15 cellular contexts compared by ENCODE assay signal in genomic region chr5:139396691-139397090, GRCh38. TPM values are rescaled to one million over a fixed set of nuclear protein-coding genes. Genes with fewer than 3 reads are reported as not detected.
A peak's percentile ranks its signal among the peaks of the same experiment; 100 is the strongest.
DNase-seq lines count a peak whose midpoint lies in the region; ATAC-seq, FAIRE-seq and TF ChIP-seq lines count a peak whose summit lies in the region.
"Had no signal": no experiment of that assay in that cellular context is flagged by ENCODE, and none has a peak within 500 bp of the region (broad histone marks: within the 10 kb centered on the region; RNA-seq: fewer than 3 reads in every experiment).

No MANE protein-coding gene starts in this region.

- no peak overlapping the region for H3K23ac ChIP-seq in mesenchymal stem cell (ENCODE audit: low read length in 2 of 2)

- H3K36me3 Mint-ChIP-seq in natural killer cell, result no peaks in the 10 kb centered on the region
- no peaks in the 10 kb centered on the region for H3K36me3 Mint-ChIP-seq in natural killer cell treated with Interleukin-12 subunit alpha and Interleukin-12 subunit beta and Interleukin-15 and Interleukin-18, amount 100 ng/mL, for 72 hours
- peaks cover 25 to 29% of the 10 kb centered on the region in 2 donors for H3K36me3 Mint-ChIP-seq in stimulated activated naive B cell treated with anti-CD40 and anti-IgM and Interleukin-4, amounts not matched to agents 10 μg/mL and 1 μg/mL and 100 μg/mL, for 72 hours

- POLR2A ChIA-PET in GM12878 (lab: Charles Lee), result interaction anchor here (0.6 to 1.4 kb wide), 6 partner anchors 9 to 306 kb away, joined by 3 to 5 read pairs (median 3); no protein-coding TSS in a partner anchor

- WGBS in GM12878 (ENCODE audit: insufficient coverage, insufficient replicate concordance, low lambda C conversion rate, missing lambda C conversion rate), result 100% methylated on average over 8 of the region's 8 CpGs
- WGBS in mesenchymal stem cell, result 89% methylated on average over 7 of the region's 8 CpGs

- SMC1A ChIA-PET in GM12878 (lab: Charles Lee; ENCODE audit: uncharacterized antibody, unreplicated experiment), result interaction anchor here (1.1 to 3.9 kb wide), 5 partner anchors 10 to 128 kb away, joined by 3 to 15 read pairs (median 3); no protein-coding TSS in a partner anchor

- H2BK120ac ChIP-seq in mesenchymal stem cell (ENCODE audit: low read depth, low read length), result no peak overlapping the region

- intact Hi-C loops in natural killer cell (cut with micrococcal nuclease), result no loop called here
- intact Hi-C loops in GM12878 (cut with micrococcal nuclease; ENCODE audit: unreplicated experiment), result no loop called here
- intact Hi-C loops in vagina (cut with DNase I), result no loop called here

- TF ChIP-seq CTCF in natural killer cell (IDR thresholded peaks at IDR 0.05), result no peak
- TF ChIP-seq CTCF in GM12878 (IDR thresholded peaks at IDR 0.05 in 2 of 3, conservative IDR thresholded peaks at IDR 0.05 in 1 of 3; ENCODE audit: control insufficient read depth in 2 of 3, extremely low read depth in 1 of 3, insufficient read depth in 1 of 3, low read depth in 3 of 3, low read length in 3 of 3), result no peak
- TF ChIP-seq CTCF in vagina (IDR thresholded peaks at IDR 0.05), result no peak

- no peak overlapping the region for H2AK5ac ChIP-seq in mesenchymal stem cell (ENCODE audit: low read length, severe bottlenecking)

- H3K36me3 ChIP-seq in GM12878 (ENCODE audit: control insufficient read depth in 2 of 2, insufficient read depth in 2 of 2, low read length in 1 of 2) (peaks cover 0 to 7% of the 10 kb centered on the region in 2 experiments; a peak in 1 of 4 replicates), mesenchymal stem cell (ENCODE audit: control insufficient read depth in 1 of 2, insufficient read depth in 2 of 2, low read depth in 1 of 2, low read length in 2 of 2) (peaks cover 7 to 18% of the 10 kb centered on the region in 2 experiments), vagina (no peaks in the 10 kb centered on the region)
- H3K36me3 ChIP-seq: Peyer's patch had no signal

- H3K27ac ChIP-seq in GM12878 (ENCODE audit: control insufficient read depth, insufficient read depth), result no peak overlapping the region
- H3K27ac ChIP-seq in mesenchymal stem cell (ENCODE audit: low read length, poor library complexity, severe bottlenecking), result no peak overlapping the region
- no peak overlapping the region for H3K27ac ChIP-seq in vagina
- H3K27ac ChIP-seq: Peyer's patch had no signal

- no TSS peak for BruUV-seq in GM12878 (replicated peaks; lab: Mats Ljungman, UMichigan)

- TF ChIP-seq EP300 in GM12878 (IDR thresholded peaks at IDR 0.05; ENCODE audit: borderline replicate concordance in 1 of 2, control insufficient read depth in 1 of 2, low read depth in 2 of 2, low read length in 2 of 2), result no peak

- in situ Hi-C loops in GM12878 (cut with MboI), result no loop called here

- H3K18ac ChIP-seq in mesenchymal stem cell (ENCODE audit: low read depth in 1 of 2, low read length in 2 of 2), result no peak overlapping the region

- H4K8ac ChIP-seq in mesenchymal stem cell (ENCODE audit: low read length), result no peak overlapping the region

- H2AFZ ChIP-seq in GM12878 (ENCODE audit: control insufficient read depth, low read depth, low read length) (no peak overlapping the region), mesenchymal stem cell (ENCODE audit: low read depth, low read length) (no peak overlapping the region)

- H3K27ac Mint-ChIP-seq in natural killer cell, result no peak overlapping the region
- no peak overlapping the region for H3K27ac Mint-ChIP-seq in natural killer cell treated with Interleukin-12 subunit alpha and Interleukin-12 subunit beta and Interleukin-15 and Interleukin-18, amount 100 ng/mL, for 72 hours
- peak overlapping the region; percentile 33 for H3K27ac Mint-ChIP-seq in stimulated activated naive B cell treated with anti-CD40 and anti-IgM and Interleukin-4, amounts not matched to agents 10 μg/mL and 1 μg/mL and 100 μg/mL, for 72 hours

- peaks cover 43% of the 10 kb centered on the region for H3K79me2 ChIP-seq in GM12878 (ENCODE audit: control insufficient read depth, insufficient read depth, low read length)

- no peak overlapping the region for H3K4ac ChIP-seq in mesenchymal stem cell (ENCODE audit: low read depth in 1 of 2, low read length in 2 of 2)

- H2BK12ac ChIP-seq in mesenchymal stem cell (ENCODE audit: low read length in 2 of 2), result no peak overlapping the region

- H2BK15ac ChIP-seq in mesenchymal stem cell (ENCODE audit: low read depth, poor library complexity, severe bottlenecking), result peak overlapping the region; percentile 23

- H3K4me3 ChIP-seq in GM12878 (no peak overlapping the region), mesenchymal stem cell (ENCODE audit: insufficient read depth in 1 of 2, low read depth in 1 of 2, low read length in 2 of 2) (no peak overlapping the region), vagina (no peak overlapping the region)
- H3K4me3 ChIP-seq: Peyer's patch had no signal

- no peak overlapping the region for H2BK5ac ChIP-seq in mesenchymal stem cell (ENCODE audit: low read depth, low read length, poor library complexity, severe bottlenecking)

- TF ChIP-seq POLR2A in GM12878 (IDR thresholded peaks at IDR 0.05; ENCODE audit: low read depth, low read length) (no peak), vagina (IDR thresholded peaks at IDR 0.05) (no peak)

- H3K9me3 Mint-ChIP-seq in natural killer cell, result no peaks in the 10 kb centered on the region
- no peaks in the 10 kb centered on the region for H3K9me3 Mint-ChIP-seq in natural killer cell treated with Interleukin-12 subunit alpha and Interleukin-12 subunit beta and Interleukin-15 and Interleukin-18, amount 100 ng/mL, for 72 hours
- H3K9me3 Mint-ChIP-seq in stimulated activated naive B cell treated with anti-CD40 and anti-IgM and Interleukin-4, amounts not matched to agents 10 μg/mL and 1 μg/mL and 100 μg/mL, for 72 hours, result no peaks in the 10 kb centered on the region

- no peaks in the 10 kb centered on the region for H4K20me1 ChIP-seq in GM12878 (ENCODE audit: control insufficient read depth, insufficient read depth)

- H3K4me1 Mint-ChIP-seq in natural killer cell, result peaks cover 18 to 21% of the 10 kb centered on the region in 2 donors
- peaks cover 26 to 31% of the 10 kb centered on the region in 2 donors for H3K4me1 Mint-ChIP-seq in natural killer cell treated with Interleukin-12 subunit alpha and Interleukin-12 subunit beta and Interleukin-15 and Interleukin-18, amount 100 ng/mL, for 72 hours (ENCODE audit: low read depth in 2 of 2)
- peaks cover 30 to 48% of the 10 kb centered on the region in 2 donors for H3K4me1 Mint-ChIP-seq in stimulated activated naive B cell treated with anti-CD40 and anti-IgM and Interleukin-4, amounts not matched to agents 10 μg/mL and 1 μg/mL and 100 μg/mL, for 72 hours

- no peak overlapping the region for H3K4me2 ChIP-seq in GM12878 (ENCODE audit: control insufficient read depth, insufficient read depth)
- no peak overlapping the region for H3K4me2 ChIP-seq in mesenchymal stem cell (ENCODE audit: low read length, poor library complexity, severe bottlenecking)

- H4K91ac ChIP-seq in mesenchymal stem cell (ENCODE audit: low read length), result no peak overlapping the region

- H3K27me3 ChIP-seq in GM12878 (replicated peaks in 1 of 2; ENCODE audit: control insufficient read depth in 2 of 2, insufficient read depth in 2 of 2, low read length in 1 of 2) (no peaks in the 10 kb centered on the region), mesenchymal stem cell (ENCODE audit: control insufficient read depth in 1 of 2, insufficient read depth in 1 of 2, low read length in 2 of 2) (peaks cover 18 to 29% of the 10 kb centered on the region in 2 experiments), vagina (peaks cover 5% of the 10 kb centered on the region)

- no peak overlapping the region for H3K14ac ChIP-seq in mesenchymal stem cell (ENCODE audit: low read length in 2 of 2)

- no peak for TF ChIP-seq RAD21 in GM12878 (IDR thresholded peaks at IDR 0.05; ENCODE audit: insufficient read depth, low read depth, low read length)

- CTCF ChIA-PET in GM12878 (lab: Yijun Ruan, JAX), result interaction anchor here (0.6 to 1.8 kb wide), 3 partner anchors 26 to 117 kb away, joined by 3 to 9 read pairs (median 3); no protein-coding TSS in a partner anchor

- peak overlapping the region; percentile 28 for H3K4me3 Mint-ChIP-seq in natural killer cell
- H3K4me3 Mint-ChIP-seq in natural killer cell treated with Interleukin-12 subunit alpha and Interleukin-12 subunit beta and Interleukin-15 and Interleukin-18, amount 100 ng/mL, for 72 hours, result no peak overlapping the region
- H3K4me3 Mint-ChIP-seq in stimulated activated naive B cell treated with anti-CD40 and anti-IgM and Interleukin-4, amounts not matched to agents 10 μg/mL and 1 μg/mL and 100 μg/mL, for 72 hours, result no peak overlapping the region

- RAD21 ChIA-PET in GM12878 (lab: Charles Lee; ENCODE audit: unreplicated experiment), result interaction anchor here (1.5 kb wide), 1 partner anchor 145 kb away, joined by 4 read pairs; no protein-coding TSS in a partner anchor

- ATAC-seq in natural killer cell, result no peak
- no peak for ATAC-seq in natural killer cell treated with Interleukin-12 subunit alpha and Interleukin-12 subunit beta and Interleukin-15 and Interleukin-18, amount 100 ng/mL, for 72 hours
- no peak for ATAC-seq in GM12878
- no peak for ATAC-seq in stimulated activated naive B cell treated with anti-CD40 and anti-IgM and Interleukin-4, amounts not matched to agents 10 μg/mL and 1 μg/mL and 100 μg/mL, for 72 hours (replicated peaks)
- ATAC-seq in HG02938 (IDR thresholded peaks at IDR 0.05; ENCODE audit: unreplicated experiment), result no peak
- ATAC-seq: HCT116 had no signal

- H3K4me1 ChIP-seq in GM12878 (ENCODE audit: control insufficient read depth, insufficient read depth, low read length), result peaks cover 39% of the 10 kb centered on the region
- H3K4me1 ChIP-seq in mesenchymal stem cell (ENCODE audit: control insufficient read depth, insufficient read depth, low read depth, low read length), result peaks cover 32% of the 10 kb centered on the region
- peaks cover 36% of the 10 kb centered on the region for H3K4me1 ChIP-seq in vagina

- no peaks in the 10 kb centered on the region; the same call in 2 of the 3 replicates for H3K9me3 ChIP-seq in GM12878 (replicated peaks; ENCODE audit: control insufficient read depth, insufficient read depth, low read length)
- no peaks in the 10 kb centered on the region for H3K9me3 ChIP-seq in mesenchymal stem cell (ENCODE audit: control insufficient read depth, low read length)
- H3K9me3 ChIP-seq in vagina, result no peaks in the 10 kb centered on the region
- H3K9me3 ChIP-seq: Peyer's patch had no signal

- DNase-seq in natural killer cell, result no peak
- no peak for DNase-seq in natural killer cell treated with Interleukin-12 subunit alpha and Interleukin-12 subunit beta and Interleukin-15 and Interleukin-18, amount 100 ng/mL, for 72 hours (ENCODE audit: low spot score)
- DNase-seq in GM12878 (ENCODE audit: low read depth, low spot score), result no peak
- no peak for DNase-seq in mesenchymal stem cell
- no peak for DNase-seq in stimulated activated naive B cell treated with anti-CD40 and anti-IgM and Interleukin-4, amounts not matched to agents 10 μg/mL and 1 μg/mL and 100 μg/mL, for 72 hours
- DNase-seq in NCI-H2107 (lab: John Stamatoyannopoulos, UW), result no peak
- DNase-seq in vagina (ENCODE audit: extremely low spot score in 2 of 2), result no peak
- DNase-seq: Kasumi-1, NCI-H1417 treated with DMSO at 0.1 percent for 48 hours, NCI-H2029 treated with DMSO at 0.1 percent for 48 hours, NCI-H510A treated with DMSO at 0.1 percent for 48 hours, SIG-M5 had no signal

- no peaks in the 10 kb centered on the region for H3K79me1 ChIP-seq in mesenchymal stem cell (replicated peaks; ENCODE audit: low read length, poor library complexity, severe bottlenecking)

- FAIRE-seq in GM12878 (lab: Jason Lieb, UNC), result no peak

- no peak overlapping the region for H3K9ac ChIP-seq in GM12878 (ENCODE audit: control insufficient read depth, insufficient read depth, low read length)
- no peak overlapping the region for H3K9ac ChIP-seq in mesenchymal stem cell (ENCODE audit: low read length)

- H3K27me3 Mint-ChIP-seq in natural killer cell (ENCODE audit: low read depth in 2 of 2), result no peaks in the 10 kb centered on the region
- no peaks in the 10 kb centered on the region for H3K27me3 Mint-ChIP-seq in natural killer cell treated with Interleukin-12 subunit alpha and Interleukin-12 subunit beta and Interleukin-15 and Interleukin-18, amount 100 ng/mL, for 72 hours
- H3K27me3 Mint-ChIP-seq in stimulated activated naive B cell treated with anti-CD40 and anti-IgM and Interleukin-4, amounts not matched to agents 10 μg/mL and 1 μg/mL and 100 μg/mL, for 72 hours, result no peaks in the 10 kb centered on the region

RNA-seq across cellular contexts. Expression of gene PROB1, which starts 1.8 kb away (rescaled TPM):
- total RNA-seq in natural killer cell (1 to 10 TPM in 1 of 3 donors, under 1 TPM in 2; 0.91 to 1.0 (median 0.96) TPM), GM12878 (2014; rRNA removed) (3.0 and 3.8 TPM in 2 replicates), GM12878 (2014; rRNA removed; fragmentation: Illumina TruSeq; extraction: Trizol) (1.7 and 2.0 TPM in 2 replicates), GM12878 (2021) (6.0 and 6.5 TPM in 2 replicates), vagina (2.5 TPM)
- 1 to 10 TPM; 3.4 to 6.6 TPM for total RNA-seq in natural killer cell treated with Interleukin-12 subunit alpha and Interleukin-12 subunit beta and Interleukin-15 and Interleukin-18, amount 100 ng/mL, for 72 hours
- 3.5 and 4.4 TPM in 2 replicates for total RNA-seq in GM12878 (2013; cell fraction: nucleolus; rRNA removed)
- polyA plus RNA-seq in GM12878 (2011; ENCODE audit: low read depth), result 1.4 TPM
- polyA plus RNA-seq in GM12878 (2011; rRNA removed) (0.59 and 1.1 TPM in 2 replicates), GM12878 (2014; fragmentation: Illumina TruSeq; extraction: Trizol) (0.78 and 1.4 TPM in 2 replicates), GM12878 (2014; fragmentation: Nextera tagmentation; extraction: Ambion mirVana) (under 1 TPM; 0.14 to 0.58 TPM), GM12878 (2014; rRNA removed) (4.7 and 5.1 TPM in 2 replicates), GM12878 (2016; fragmentation: Nextera tagmentation; extraction: Ambion mirVana) (1 to 10 TPM; 6.2 to 8.1 TPM)
- polyA plus RNA-seq in GM12878 (2011; cell fraction: cytosol; rRNA removed), result 1.3 and 2.2 TPM in 2 replicates
- 3.4 and 4.5 TPM in 2 replicates for polyA plus RNA-seq in GM12878 (2011; cell fraction: nucleus; rRNA removed)
- polyA plus RNA-seq in GM12878 (2012), result 3.8 and 5.2 TPM in 2 replicates
- 0.95 and 1.9 TPM in 2 replicates for polyA minus RNA-seq in GM12878 (2011; rRNA and poly(A)+ RNA removed)
- polyA minus RNA-seq in GM12878 (2011; cell fraction: cytosol; rRNA and poly(A)+ RNA removed), result 0.73 and 1.1 TPM in 2 replicates
- 3.4 and 6.2 TPM in 2 replicates for polyA minus RNA-seq in GM12878 (2011; cell fraction: nucleus; rRNA and poly(A)+ RNA removed)
- 0.76 TPM for polyA plus RNA-seq in mesenchymal stem cell (2013, experiment 1 of 2)
- polyA plus RNA-seq in mesenchymal stem cell (2013, experiment 2 of 2), result 0.82 TPM

RNA-seq across cellular contexts. Expression of gene MZB1, which starts 7.0 kb away (rescaled TPM):
- total RNA-seq in natural killer cell, result 10 to 100 TPM in 1 of 3 donors, 1 to 10 TPM in 2; 2.0 to 60.0 (median 2.8) TPM
- 10 to 100 TPM; 10.3 to 27.6 TPM for total RNA-seq in natural killer cell treated with Interleukin-12 subunit alpha and Interleukin-12 subunit beta and Interleukin-15 and Interleukin-18, amount 100 ng/mL, for 72 hours
- total RNA-seq in GM12878 (2013; cell fraction: nucleolus; rRNA removed), result 108 and 124 TPM in 2 replicates
- total RNA-seq in GM12878 (2014; rRNA removed), result 211 and 238 TPM in 2 replicates
- 132 and 157 TPM in 2 replicates for total RNA-seq in GM12878 (2014; rRNA removed; fragmentation: Illumina TruSeq; extraction: Trizol)
- total RNA-seq in GM12878 (2021), result 200 and 218 TPM in 2 replicates
- 170 TPM for polyA plus RNA-seq in GM12878 (2011; ENCODE audit: low read depth)
- 37.4 and 65.2 TPM in 2 replicates for polyA plus RNA-seq in GM12878 (2011; rRNA removed)
- polyA plus RNA-seq in GM12878 (2011; cell fraction: cytosol; rRNA removed), result 96.6 and 144 TPM in 2 replicates
- polyA plus RNA-seq in GM12878 (2011; cell fraction: nucleus; rRNA removed), result 140 and 154 TPM in 2 replicates
- polyA plus RNA-seq in GM12878 (2012), result 253 and 361 TPM in 2 replicates
- polyA plus RNA-seq in GM12878 (2014; fragmentation: Illumina TruSeq; extraction: Trizol), result 44.1 and 147 TPM in 2 replicates
- 10 to 100 TPM; 19.3 to 56.9 TPM for polyA plus RNA-seq in GM12878 (2014; fragmentation: Nextera tagmentation; extraction: Ambion mirVana)
- 291 and 321 TPM in 2 replicates for polyA plus RNA-seq in GM12878 (2014; rRNA removed)
- polyA plus RNA-seq in GM12878 (2016; fragmentation: Nextera tagmentation; extraction: Ambion mirVana), result 100 to 1,000 TPM; 369 to 406 TPM
- polyA minus RNA-seq in GM12878 (2011; rRNA and poly(A)+ RNA removed), result 43.4 and 79.0 TPM in 2 replicates
- 21.8 and 23.1 TPM in 2 replicates for polyA minus RNA-seq in GM12878 (2011; cell fraction: cytosol; rRNA and poly(A)+ RNA removed)
- 58.2 and 93.9 TPM in 2 replicates for polyA minus RNA-seq in GM12878 (2011; cell fraction: nucleus; rRNA and poly(A)+ RNA removed)
- not detected for polyA plus RNA-seq in mesenchymal stem cell (2013, experiment 1 of 2)
- not detected for polyA plus RNA-seq in mesenchymal stem cell (2013, experiment 2 of 2)
- not detected for total RNA-seq in vagina

RNA-seq across cellular contexts. Expression of gene SPATA24, which starts 7.2 kb away (rescaled TPM):
- 1 to 10 TPM; 1.6 to 2.9 (median 2.7) TPM for total RNA-seq in natural killer cell
- 1 to 10 TPM; 6.4 to 7.2 TPM for total RNA-seq in natural killer cell treated with Interleukin-12 subunit alpha and Interleukin-12 subunit beta and Interleukin-15 and Interleukin-18, amount 100 ng/mL, for 72 hours
- total RNA-seq in GM12878 (2013; cell fraction: nucleolus; rRNA removed), result 8.9 and 9.5 TPM in 2 replicates
- total RNA-seq in GM12878 (2014; rRNA removed), result 5.1 and 8.1 TPM in 2 replicates
- total RNA-seq in GM12878 (2014; rRNA removed; fragmentation: Illumina TruSeq; extraction: Trizol), result 6.3 and 8.1 TPM in 2 replicates
- total RNA-seq in GM12878 (2021), result 4.1 and 5.6 TPM in 2 replicates
- 8.4 TPM for polyA plus RNA-seq in GM12878 (2011; ENCODE audit: low read depth)
- 5.3 and 6.0 TPM in 2 replicates for polyA plus RNA-seq in GM12878 (2011; rRNA removed)
- polyA plus RNA-seq in GM12878 (2011; cell fraction: cytosol; rRNA removed), result 2.9 and 3.7 TPM in 2 replicates
- 3.2 and 4.8 TPM in 2 replicates for polyA plus RNA-seq in GM12878 (2011; cell fraction: nucleus; rRNA removed)
- 7.6 and 8.6 TPM in 2 replicates for polyA plus RNA-seq in GM12878 (2012)
- 6.1 and 9.8 TPM in 2 replicates for polyA plus RNA-seq in GM12878 (2014; fragmentation: Illumina TruSeq; extraction: Trizol)
- 1 to 10 TPM; 7.6 to 8.5 TPM for polyA plus RNA-seq in GM12878 (2014; fragmentation: Nextera tagmentation; extraction: Ambion mirVana)
- 7.1 and 7.2 TPM in 2 replicates for polyA plus RNA-seq in GM12878 (2014; rRNA removed)
- 1 to 10 TPM; 7.0 to 7.4 TPM for polyA plus RNA-seq in GM12878 (2016; fragmentation: Nextera tagmentation; extraction: Ambion mirVana)
- polyA minus RNA-seq in GM12878 (2011; rRNA and poly(A)+ RNA removed), result 2.2 and 2.6 TPM in 2 replicates
- polyA minus RNA-seq in GM12878 (2011; cell fraction: cytosol; rRNA and poly(A)+ RNA removed), result not detected in 2 replicates
- polyA minus RNA-seq in GM12878 (2011; cell fraction: nucleus; rRNA and poly(A)+ RNA removed), result 2.3 and 3.4 TPM in 2 replicates
- 7.3 TPM for polyA plus RNA-seq in mesenchymal stem cell (2013, experiment 1 of 2)
- 6.5 TPM for polyA plus RNA-seq in mesenchymal stem cell (2013, experiment 2 of 2)
- total RNA-seq in vagina, result 12.3 TPM

RNA-seq across cellular contexts. Expression of gene SLC23A1, which starts 13.6 kb away (rescaled TPM):
- total RNA-seq in natural killer cell (not detected), GM12878 (2014; rRNA removed) (0.98 and 1.2 TPM in 2 replicates), GM12878 (2014; rRNA removed; fragmentation: Illumina TruSeq; extraction: Trizol) (1.7 and 2.4 TPM in 2 replicates), GM12878 (2021) (4.1 and 4.7 TPM in 2 replicates), vagina (not detected)
- under 1 TPM; 0.36 to 0.78 TPM for total RNA-seq in natural killer cell treated with Interleukin-12 subunit alpha and Interleukin-12 subunit beta and Interleukin-15 and Interleukin-18, amount 100 ng/mL, for 72 hours
- 24.3 and 24.7 TPM in 2 replicates for total RNA-seq in GM12878 (2013; cell fraction: nucleolus; rRNA removed)
- polyA plus RNA-seq in GM12878 (2011; ENCODE audit: low read depth), result 1.2 TPM
- polyA plus RNA-seq in GM12878 (2011; rRNA removed) (1.1 and 1.5 TPM in 2 replicates), GM12878 (2014; fragmentation: Illumina TruSeq; extraction: Trizol) (0.95 and 1.7 TPM in 2 replicates), GM12878 (2014; fragmentation: Nextera tagmentation; extraction: Ambion mirVana) (under 1 TPM; 0.35 to 0.74 TPM), GM12878 (2014; rRNA removed) (3.2 and 3.3 TPM in 2 replicates), GM12878 (2016; fragmentation: Nextera tagmentation; extraction: Ambion mirVana) (1 to 10 TPM; 1.5 to 1.6 TPM)
- polyA plus RNA-seq in GM12878 (2011; cell fraction: cytosol; rRNA removed), result 1.2 and 1.3 TPM in 2 replicates
- polyA plus RNA-seq in GM12878 (2011; cell fraction: nucleus; rRNA removed), result 18.8 and 22.0 TPM in 2 replicates
- 3.3 and 4.3 TPM in 2 replicates for polyA plus RNA-seq in GM12878 (2012)
- 5.6 and 11.2 TPM in 2 replicates for polyA minus RNA-seq in GM12878 (2011; rRNA and poly(A)+ RNA removed)
- polyA minus RNA-seq in GM12878 (2011; cell fraction: cytosol; rRNA and poly(A)+ RNA removed), result not detected in 2 replicates
- 9.8 and 16.2 TPM in 2 replicates for polyA minus RNA-seq in GM12878 (2011; cell fraction: nucleus; rRNA and poly(A)+ RNA removed)
- not detected for polyA plus RNA-seq in mesenchymal stem cell (2013, experiment 1 of 2)
- not detected for polyA plus RNA-seq in mesenchymal stem cell (2013, experiment 2 of 2)

RNA-seq across cellular contexts. Expression of gene DNAJC18, which starts 42.6 kb away (rescaled TPM):
- 1 to 10 TPM; 2.9 to 4.9 (median 3.6) TPM for total RNA-seq in natural killer cell
- total RNA-seq in natural killer cell treated with Interleukin-12 subunit alpha and Interleukin-12 subunit beta and Interleukin-15 and Interleukin-18, amount 100 ng/mL, for 72 hours, result 10 to 100 TPM; 11.9 to 12.6 TPM
- 9.8 and 13.1 TPM in 2 replicates for total RNA-seq in GM12878 (2013; cell fraction: nucleolus; rRNA removed)
- 5.3 and 6.4 TPM in 2 replicates for total RNA-seq in GM12878 (2014; rRNA removed)
- total RNA-seq in GM12878 (2014; rRNA removed; fragmentation: Illumina TruSeq; extraction: Trizol), result 10.6 and 10.8 TPM in 2 replicates
- total RNA-seq in GM12878 (2021), result 16.9 and 19.7 TPM in 2 replicates
- polyA plus RNA-seq in GM12878 (2011; ENCODE audit: low read depth), result 7.0 TPM
- polyA plus RNA-seq in GM12878 (2011; rRNA removed), result 21.0 and 34.0 TPM in 2 replicates
- polyA plus RNA-seq in GM12878 (2011; cell fraction: cytosol; rRNA removed), result 5.6 and 8.9 TPM in 2 replicates
- polyA plus RNA-seq in GM12878 (2011; cell fraction: nucleus; rRNA removed), result 4.0 and 5.5 TPM in 2 replicates
- polyA plus RNA-seq in GM12878 (2012), result 12.4 and 17.4 TPM in 2 replicates
- 17.5 and 22.6 TPM in 2 replicates for polyA plus RNA-seq in GM12878 (2014; fragmentation: Illumina TruSeq; extraction: Trizol)
- polyA plus RNA-seq in GM12878 (2014; fragmentation: Nextera tagmentation; extraction: Ambion mirVana), result 10 to 100 TPM; 20.5 to 26.7 TPM
- polyA plus RNA-seq in GM12878 (2014; rRNA removed), result 5.3 and 10.1 TPM in 2 replicates
- 10 to 100 TPM; 16.7 to 18.0 TPM for polyA plus RNA-seq in GM12878 (2016; fragmentation: Nextera tagmentation; extraction: Ambion mirVana)
- 6.6 and 10.5 TPM in 2 replicates for polyA minus RNA-seq in GM12878 (2011; rRNA and poly(A)+ RNA removed)
- polyA minus RNA-seq in GM12878 (2011; cell fraction: cytosol; rRNA and poly(A)+ RNA removed), result 3.2 and 7.4 TPM in 2 replicates
- 2.2 and 2.9 TPM in 2 replicates for polyA minus RNA-seq in GM12878 (2011; cell fraction: nucleus; rRNA and poly(A)+ RNA removed)
- 14.4 TPM for polyA plus RNA-seq in mesenchymal stem cell (2013, experiment 1 of 2)
- 17.7 TPM for polyA plus RNA-seq in mesenchymal stem cell (2013, experiment 2 of 2)
- total RNA-seq in vagina, result 7.6 TPM
